ENCODE assay signal across 8 cellular contexts in the genomic region with DNA sequence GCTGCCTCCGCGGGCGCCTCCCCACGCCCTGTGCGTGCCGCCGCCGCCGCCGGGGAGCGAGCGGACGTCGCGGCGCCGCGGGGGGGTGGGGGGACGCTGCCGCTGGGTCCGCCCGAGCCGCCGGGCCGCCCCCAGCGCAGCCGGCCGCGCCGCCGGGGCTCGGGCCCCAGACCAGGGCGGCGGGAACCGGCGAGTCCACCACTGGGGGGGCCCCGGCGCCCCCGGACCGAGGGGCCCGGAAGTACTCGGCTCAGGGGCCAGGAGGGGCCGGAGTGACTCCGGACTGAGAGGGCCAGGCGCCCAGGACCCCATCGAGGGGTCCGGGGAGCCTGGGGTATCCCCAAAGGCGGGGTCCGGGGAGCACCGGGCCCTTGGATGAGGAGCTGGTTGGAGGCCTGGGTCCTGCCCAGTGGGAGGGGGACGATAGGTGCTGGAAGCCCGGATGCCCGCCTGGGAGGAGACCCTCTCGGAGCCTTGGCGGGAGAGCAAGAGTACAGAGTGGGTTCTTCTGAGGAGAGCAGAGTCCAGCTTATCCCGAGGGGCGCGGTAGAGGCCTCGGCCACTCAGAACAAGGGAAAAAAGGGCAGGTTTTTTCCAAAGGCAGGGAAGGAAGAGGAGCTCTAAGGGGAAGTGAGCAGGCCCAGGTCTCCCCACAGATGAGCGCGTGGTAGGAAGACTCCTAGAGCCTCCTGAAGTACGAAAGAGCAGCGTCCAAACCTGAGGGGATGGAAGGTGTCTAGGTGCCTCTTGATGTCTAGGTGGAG. TPM values are rescaled to one million over a fixed set of nuclear protein-coding genes. Genes with fewer than 3 reads are reported as not detected.
DNase-seq lines count a peak whose midpoint lies in the region; ATAC-seq and TF ChIP-seq lines count a peak whose summit lies in the region.

No MANE protein-coding gene starts in this region.

- no peaks in the 10 kb centered on the region for H3K27me3 Mint-ChIP-seq in T-helper 1 cell treated with Interleukin-12 subunit alpha and Interleukin-12 subunit beta and Interleukin-4 antibody, amounts not matched to agents 30 μg/mL and 1 μg/mL, for 36 hours (ENCODE audit: low read depth)

- H3K9me3 ChIP-seq in ES-I3 (ENCODE audit: control insufficient read depth, insufficient read depth, low read length) (no peaks in the 10 kb centered on the region), ascending aorta (no peaks in the 10 kb centered on the region), iPS DF 6.9 (ENCODE audit: control insufficient read depth, insufficient read depth, low read length) (no peaks in the 10 kb centered on the region), skeletal muscle satellite cell (replicated peaks; ENCODE audit: low read length) (no peaks in the 10 kb centered on the region)

- H3K4me1 Mint-ChIP-seq in T-helper 1 cell treated with Interleukin-12 subunit alpha and Interleukin-12 subunit beta and Interleukin-4 antibody, amounts not matched to agents 30 μg/mL and 1 μg/mL, for 36 hours (ENCODE audit: low read depth) = peaks cover 15% of the 10 kb centered on the region

- H3K4me2 ChIP-seq in KMS-11 (peak overlapping the region; percentile 96), skeletal muscle satellite cell (ENCODE audit: low read length) (peak overlapping the region; percentile 83)

- peaks cover 20% of the 10 kb centered on the region for H3K79me2 ChIP-seq in KMS-11 (ENCODE audit: insufficient read depth, low read depth)

- intact Hi-C loops in ascending aorta (cut with DNase I) = loop anchor here (1.0 to 2.0 kb wide), 3 partner anchors 21 to 68 kb away; a partner anchor contains a TSS

- TF ChIP-seq CTCF in KMS-11 (conservative IDR thresholded peaks at IDR 0.05; ENCODE audit: low read depth, low read length) (no peak), ascending aorta (IDR thresholded peaks at IDR 0.05) (no peak)

- H3K4me3 ChIP-seq in KMS-11 (IDR thresholded peaks at IDR 0.05; ENCODE audit: insufficient read depth, low read depth, low read length) (peak overlapping the region; percentile 79), ascending aorta (peak overlapping the region; percentile 71 to 75), iPS DF 6.9 (ENCODE audit: low read length) (peak overlapping the region; percentile 52), skeletal muscle satellite cell (ENCODE audit: low read length) (peak overlapping the region; percentile 77)

- no peaks in the 10 kb centered on the region for H3K36me3 ChIP-seq in ES-I3 (ENCODE audit: insufficient read depth, low read length)
- no peaks in the 10 kb centered on the region for H3K36me3 ChIP-seq in KMS-11 (ENCODE audit: insufficient read depth)
- H3K36me3 ChIP-seq in ascending aorta = no peaks in the 10 kb centered on the region
- no peaks in the 10 kb centered on the region for H3K36me3 ChIP-seq in iPS DF 6.9 (ENCODE audit: control insufficient read depth, insufficient read depth, low read length)
- no peaks in the 10 kb centered on the region for H3K36me3 ChIP-seq in skeletal muscle satellite cell (ENCODE audit: insufficient read depth, low read length)

- no peaks in the 10 kb centered on the region for H3K27me3 ChIP-seq in KMS-11 (ENCODE audit: insufficient read depth, low read depth)
- no peaks in the 10 kb centered on the region for H3K27me3 ChIP-seq in ascending aorta
- no peaks in the 10 kb centered on the region for H3K27me3 ChIP-seq in iPS DF 6.9 (ENCODE audit: control insufficient read depth, insufficient read depth, low read length)
- no peaks in the 10 kb centered on the region for H3K27me3 ChIP-seq in skeletal muscle satellite cell (ENCODE audit: control insufficient read depth, insufficient read depth, low read length)

- no CpG with 5 or more reads among the region's 63 CpGs for WGBS in iPS DF 6.9 (ENCODE audit: insufficient coverage, insufficient read length)

- H3K27ac ChIP-seq in KMS-11 (peak overlapping the region; percentile 99), ascending aorta (peak overlapping the region; percentile 94 to 100), iPS DF 6.9 (ENCODE audit: low read length) (no peak overlapping the region)

- no peaks in the 10 kb centered on the region for H3K9me3 Mint-ChIP-seq in T-helper 1 cell treated with Interleukin-12 subunit alpha and Interleukin-12 subunit beta and Interleukin-4 antibody, amounts not matched to agents 30 μg/mL and 1 μg/mL, for 36 hours

- H3K9ac ChIP-seq in ES-I3 (ENCODE audit: low read depth, low read length) (peak overlapping the region; percentile 69), KMS-11 (peak overlapping the region; percentile 99), skeletal muscle satellite cell (ENCODE audit: low read depth, low read length) (peak overlapping the region; percentile 97)

- ATAC-seq in GM21619 (IDR thresholded peaks at IDR 0.05; ENCODE audit: unreplicated experiment) = peak; percentile 33

- peak overlapping the region; percentile 97 for H3K27ac Mint-ChIP-seq in T-helper 1 cell treated with Interleukin-12 subunit alpha and Interleukin-12 subunit beta and Interleukin-4 antibody, amounts not matched to agents 30 μg/mL and 1 μg/mL, for 36 hours

- peak overlapping the region; percentile 64 for H2AFZ ChIP-seq in KMS-11 (ENCODE audit: low read depth)

- H3K36me3 Mint-ChIP-seq in T-helper 1 cell treated with Interleukin-12 subunit alpha and Interleukin-12 subunit beta and Interleukin-4 antibody, amounts not matched to agents 30 μg/mL and 1 μg/mL, for 36 hours (ENCODE audit: low read depth) = peaks cover 3% of the 10 kb centered on the region

- peak overlapping the region; percentile 96 for H3K4me3 Mint-ChIP-seq in T-helper 1 cell treated with Interleukin-12 subunit alpha and Interleukin-12 subunit beta and Interleukin-4 antibody, amounts not matched to agents 30 μg/mL and 1 μg/mL, for 36 hours

- H3K4me1 ChIP-seq in ES-I3 (ENCODE audit: insufficient read depth, low read length) = no peaks in the 10 kb centered on the region
- peaks cover 11% of the 10 kb centered on the region for H3K4me1 ChIP-seq in KMS-11 (ENCODE audit: low read depth, poor library complexity, severe bottlenecking)
- peaks cover 0 to 12% of the 10 kb centered on the region in 2 donors for H3K4me1 ChIP-seq in ascending aorta
- no peaks in the 10 kb centered on the region for H3K4me1 ChIP-seq in iPS DF 6.9 (ENCODE audit: control insufficient read depth, insufficient read depth, low read length)
- H3K4me1 ChIP-seq in skeletal muscle satellite cell (ENCODE audit: control insufficient read depth, insufficient read depth, low read length) = peaks cover 15% of the 10 kb centered on the region

- DNase-seq in ascending aorta (ENCODE audit: low spot score in 2 of 2) = peak in 1 of 2 donors; percentile 73
- DNase-seq in iPS DF 6.9 (ENCODE audit: low read depth, low spot score) = no peak
- DNase-seq in NCI-H2081 treated with DMSO at 0.1 percent for 48 hours (lab: John Stamatoyannopoulos, UW) = no peak

- no peaks in the 10 kb centered on the region for H4K20me1 ChIP-seq in KMS-11 (ENCODE audit: insufficient read depth)

RNA-seq across cellular contexts. Expression of a gene that starts 0.6 kb away (rescaled TPM):
- 5.2 TPM for total RNA-seq in ascending aorta
- total RNA-seq in skeletal muscle satellite cell (2012; rRNA removed) = 6.8 and 7.2 TPM in 2 replicates

RNA-seq across cellular contexts. Expression of a gene that starts 20.7 kb away (rescaled TPM):
- total RNA-seq in ascending aorta = not detected
- not detected in 2 replicates for total RNA-seq in skeletal muscle satellite cell (2012; rRNA removed)

RNA-seq across cellular contexts. Expression of a gene that starts 26.3 kb away (rescaled TPM):
- 32.2 TPM for total RNA-seq in ascending aorta
- total RNA-seq in skeletal muscle satellite cell (2012; rRNA removed) = 40.6 and 41.7 TPM in 2 replicates
